In the genomic region with DNA sequence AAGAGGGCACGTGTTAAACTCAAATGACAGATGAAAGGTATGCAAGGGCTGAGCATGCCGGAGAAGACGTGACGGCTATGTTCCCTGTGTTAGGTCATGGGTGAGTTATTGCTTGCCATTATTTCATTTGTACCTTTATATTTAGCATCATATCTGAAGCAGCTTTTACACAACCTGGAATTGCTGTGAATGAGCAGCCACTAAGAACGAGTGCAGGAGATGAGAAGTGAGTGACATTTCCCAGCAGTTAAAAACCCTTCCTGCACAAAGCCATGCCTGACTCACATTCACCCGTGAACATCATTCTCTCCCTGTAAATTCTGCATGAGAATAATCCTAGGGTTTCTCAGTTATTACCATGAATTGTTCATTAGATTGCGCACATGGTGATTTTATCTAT, we compare ENCODE assay signal across 6 cellular contexts.
"Had no signal": no experiment of that assay in that cellular context is flagged by ENCODE, and none has a peak within 500 bp of the region (broad histone marks: within the 10 kb centered on the region; RNA-seq: fewer than 3 reads in every experiment).

No MANE protein-coding gene starts in this region.

- H3K9ac ChIP-seq: GM23248 had no signal

- H2AFZ ChIP-seq: GM23248 had no signal

- H3K9me3 ChIP-seq: HAP-1 had no signal

- DNase-seq: GM23248, GOT3, H7, HFFc6 had no signal

- H3K4me1 ChIP-seq: HAP-1 had no signal

- H3K4me3 ChIP-seq: GM23248, HAP-1 had no signal

- H3K36me3 ChIP-seq: HAP-1 had no signal

- H3K27ac ChIP-seq: GM23248, HL-60 had no signal
